ENCODE assay signal across 2 cellular contexts in genomic region chr2:227871375-227871788, GRCh38.
TF ChIP-seq lines count a peak whose summit lies in the region.

TSS of gene DAW1 (plus strand) at chr2:227871631. CDS start at chr2:227871690, 59 bp downstream.

TF ChIP-seq in SK-N-SH treated with all-trans-retinoic acid at 6 μM for 48 hours, 23 proteins besides CTCF, POLR2A, EP300 and RAD21:
- TF ChIP-seq, protein P1, sequence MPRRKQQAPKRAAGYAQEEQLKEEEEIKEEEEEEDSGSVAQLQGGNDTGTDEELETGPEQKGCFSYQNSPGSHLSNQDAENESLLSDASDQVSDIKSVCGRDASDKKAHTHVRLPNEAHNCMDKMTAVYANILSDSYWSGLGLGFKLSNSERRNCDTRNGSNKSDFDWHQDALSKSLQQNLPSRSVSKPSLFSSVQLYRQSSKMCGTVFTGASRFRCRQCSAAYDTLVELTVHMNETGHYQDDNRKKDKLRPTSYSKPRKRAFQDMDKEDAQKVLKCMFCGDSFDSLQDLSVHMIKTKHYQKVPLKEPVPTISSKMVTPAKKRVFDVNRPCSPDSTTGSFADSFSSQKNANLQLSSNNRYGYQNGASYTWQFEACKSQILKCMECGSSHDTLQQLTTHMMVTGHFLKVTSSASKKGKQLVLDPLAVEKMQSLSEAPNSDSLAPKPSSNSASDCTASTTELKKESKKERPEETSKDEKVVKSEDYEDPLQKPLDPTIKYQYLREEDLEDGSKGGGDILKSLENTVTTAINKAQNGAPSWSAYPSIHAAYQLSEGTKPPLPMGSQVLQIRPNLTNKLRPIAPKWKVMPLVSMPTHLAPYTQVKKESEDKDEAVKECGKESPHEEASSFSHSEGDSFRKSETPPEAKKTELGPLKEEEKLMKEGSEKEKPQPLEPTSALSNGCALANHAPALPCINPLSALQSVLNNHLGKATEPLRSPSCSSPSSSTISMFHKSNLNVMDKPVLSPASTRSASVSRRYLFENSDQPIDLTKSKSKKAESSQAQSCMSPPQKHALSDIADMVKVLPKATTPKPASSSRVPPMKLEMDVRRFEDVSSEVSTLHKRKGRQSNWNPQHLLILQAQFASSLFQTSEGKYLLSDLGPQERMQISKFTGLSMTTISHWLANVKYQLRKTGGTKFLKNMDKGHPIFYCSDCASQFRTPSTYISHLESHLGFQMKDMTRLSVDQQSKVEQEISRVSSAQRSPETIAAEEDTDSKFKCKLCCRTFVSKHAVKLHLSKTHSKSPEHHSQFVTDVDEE (CRISPR knock-in tag; IDR thresholded peaks at IDR 0.05): no peak
- TF ChIP-seq CSDC2 (CRISPR knock-in tag; IDR thresholded peaks at IDR 0.05) (no peak), TOX (CRISPR knock-in tag; IDR thresholded peaks at IDR 0.05; ENCODE audit: borderline replicate concordance) (no peak), RARB (CRISPR knock-in tag; IDR thresholded peaks at IDR 0.05) (no peak), PATZ1 (CRISPR knock-in tag; IDR thresholded peaks at IDR 0.05; ENCODE audit: borderline replicate concordance) (no peak), ARNTL (CRISPR knock-in tag; IDR thresholded peaks at IDR 0.05; ENCODE audit: borderline replicate concordance, low read depth) (no peak), OSR1 (CRISPR knock-in tag; IDR thresholded peaks at IDR 0.05) (no peak), GLIS3 (CRISPR knock-in tag; IDR thresholded peaks at IDR 0.05) (no peak), ISL1 (CRISPR knock-in tag; IDR thresholded peaks at IDR 0.05) (no peak)
- TF ChIP-seq, protein P2, sequence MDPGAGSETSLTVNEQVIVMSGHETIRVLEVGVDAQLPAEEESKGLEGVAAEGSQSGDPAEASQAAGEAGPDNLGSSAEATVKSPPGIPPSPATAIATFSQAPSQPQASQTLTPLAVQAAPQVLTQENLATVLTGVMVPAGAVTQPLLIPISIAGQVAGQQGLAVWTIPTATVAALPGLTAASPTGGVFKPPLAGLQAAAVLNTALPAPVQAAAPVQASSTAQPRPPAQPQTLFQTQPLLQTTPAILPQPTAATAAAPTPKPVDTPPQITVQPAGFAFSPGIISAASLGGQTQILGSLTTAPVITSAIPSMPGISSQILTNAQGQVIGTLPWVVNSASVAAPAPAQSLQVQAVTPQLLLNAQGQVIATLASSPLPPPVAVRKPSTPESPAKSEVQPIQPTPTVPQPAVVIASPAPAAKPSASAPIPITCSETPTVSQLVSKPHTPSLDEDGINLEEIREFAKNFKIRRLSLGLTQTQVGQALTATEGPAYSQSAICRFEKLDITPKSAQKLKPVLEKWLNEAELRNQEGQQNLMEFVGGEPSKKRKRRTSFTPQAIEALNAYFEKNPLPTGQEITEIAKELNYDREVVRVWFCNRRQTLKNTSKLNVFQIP (CRISPR knock-in tag; IDR thresholded peaks at IDR 0.05; ENCODE audit: borderline replicate concordance, low read depth): no peak

TF ChIP-seq in K562, 482 proteins besides CTCF, POLR2A, EP300 and RAD21 (continued from another document):
- TF ChIP-seq, protein P3, sequence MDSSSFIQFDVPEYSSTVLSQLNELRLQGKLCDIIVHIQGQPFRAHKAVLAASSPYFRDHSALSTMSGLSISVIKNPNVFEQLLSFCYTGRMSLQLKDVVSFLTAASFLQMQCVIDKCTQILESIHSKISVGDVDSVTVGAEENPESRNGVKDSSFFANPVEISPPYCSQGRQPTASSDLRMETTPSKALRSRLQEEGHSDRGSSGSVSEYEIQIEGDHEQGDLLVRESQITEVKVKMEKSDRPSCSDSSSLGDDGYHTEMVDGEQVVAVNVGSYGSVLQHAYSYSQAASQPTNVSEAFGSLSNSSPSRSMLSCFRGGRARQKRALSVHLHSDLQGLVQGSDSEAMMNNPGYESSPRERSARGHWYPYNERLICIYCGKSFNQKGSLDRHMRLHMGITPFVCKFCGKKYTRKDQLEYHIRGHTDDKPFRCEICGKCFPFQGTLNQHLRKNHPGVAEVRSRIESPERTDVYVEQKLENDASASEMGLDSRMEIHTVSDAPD (CRISPR knock-in tag; IDR thresholded peaks at IDR 0.05): no peak
